Comparison of ENCODE assay signal across 8 cellular contexts in genomic region chr12:51678086-51678724, GRCh38.
A peak's percentile ranks its signal among the peaks of the same experiment; 100 is the strongest.
DNase-seq lines count a peak whose midpoint lies in the region; ATAC-seq, FAIRE-seq and TF ChIP-seq lines count a peak whose summit lies in the region.

No MANE protein-coding gene starts in this region.

- peak overlapping the region in 1 of 2 donors; percentile 12 for H3K4me3 Mint-ChIP-seq in CD14-positive monocyte
- no peak overlapping the region for H3K4me3 Mint-ChIP-seq in activated T-cell treated with anti-CD3 and anti-CD28 coated beads, Interleukin-2, amount 50 U/mL, for 72 hours

- DNase-seq in CD14-positive monocyte (ENCODE audit: low spot score) (no peak), GM19239 (ENCODE audit: insufficient read length, low spot score) (peak; percentile 30), NCI-H446 treated with DMSO at 0.1 percent for 48 hours (lab: John Stamatoyannopoulos, UW) (peak; percentile 31), right cardiac atrium (no peak), spleen (no peak)
- DNase-seq in activated T-cell treated with anti-CD3 and anti-CD28 coated beads, Interleukin-2, amount 50 U/mL, for 72 hours, result peak; percentile 11 to 28
- no peak for DNase-seq in effector memory CD4-positive, alpha-beta T cell

- TF ChIP-seq CTCF in CD14-positive monocyte (IDR thresholded peaks at IDR 0.05), result peak; percentile 71
- peak in 9 of 11 experiments; percentile 13 to 73 (median 56) for TF ChIP-seq CTCF in spleen (IDR thresholded peaks at IDR 0.05 in 8 of 11, conservative IDR thresholded peaks at IDR 0.05 in 3 of 11)

- no peak for TF ChIP-seq POLR2A in spleen (IDR thresholded peaks at IDR 0.05)

- H3K4me1 Mint-ChIP-seq in CD14-positive monocyte, result no peaks in the 10 kb centered on the region
- no peaks in the 10 kb centered on the region for H3K4me1 Mint-ChIP-seq in activated T-cell treated with anti-CD3 and anti-CD28 coated beads, Interleukin-2, amount 50 U/mL, for 72 hours (ENCODE audit: low read depth)

- no peaks in the 10 kb centered on the region for H3K9me3 Mint-ChIP-seq in CD14-positive monocyte
- H3K9me3 Mint-ChIP-seq in activated T-cell treated with anti-CD3 and anti-CD28 coated beads, Interleukin-2, amount 50 U/mL, for 72 hours, result no peaks in the 10 kb centered on the region

- no peaks in the 10 kb centered on the region for H3K36me3 ChIP-seq in spleen
- no peaks in the 10 kb centered on the region for H3K36me3 ChIP-seq in effector memory CD4-positive, alpha-beta T cell (ENCODE audit: control insufficient read depth, insufficient read depth, low read length)

- no peak overlapping the region for H3K4me3 ChIP-seq in right cardiac atrium (ENCODE audit: low read length)
- H3K4me3 ChIP-seq in spleen, result no peak overlapping the region
- H3K4me3 ChIP-seq in effector memory CD4-positive, alpha-beta T cell (ENCODE audit: insufficient read depth, low read depth, low read length, poor library complexity, severe bottlenecking), result no peak overlapping the region

- FAIRE-seq in GM19239 (lab: Jason Lieb, UNC), result no peak

- no peak overlapping the region for H3K27ac ChIP-seq in right cardiac atrium (ENCODE audit: low read length)
- H3K27ac ChIP-seq in spleen, result no peak overlapping the region
- H3K27ac ChIP-seq in effector memory CD4-positive, alpha-beta T cell (ENCODE audit: insufficient read depth, low read length, poor library complexity, severe bottlenecking), result no peak overlapping the region

- no peak overlapping the region for H3K27ac Mint-ChIP-seq in CD14-positive monocyte
- H3K27ac Mint-ChIP-seq in activated T-cell treated with anti-CD3 and anti-CD28 coated beads, Interleukin-2, amount 50 U/mL, for 72 hours, result no peak overlapping the region

- peaks cover 1 to 5% (median 2%) of the 10 kb centered on the region in 3 donors for H3K27me3 Mint-ChIP-seq in CD14-positive monocyte (ENCODE audit: low read depth in 3 of 3)
- H3K27me3 Mint-ChIP-seq in activated T-cell treated with anti-CD3 and anti-CD28 coated beads, Interleukin-2, amount 50 U/mL, for 72 hours (ENCODE audit: low read depth), result no peaks in the 10 kb centered on the region

- H3K9me3 ChIP-seq in right cardiac atrium (ENCODE audit: control insufficient read depth, low read length) (no peaks in the 10 kb centered on the region), spleen (no peaks in the 10 kb centered on the region)
- no peaks in the 10 kb centered on the region for H3K9me3 ChIP-seq in effector memory CD4-positive, alpha-beta T cell (ENCODE audit: control insufficient read depth, low read length)

- 55% methylated on average over 5 of the region's 5 CpGs for WGBS in right cardiac atrium
- 52 to 65% (median 59%) methylated on average over 5 of the region's 5 CpGs for WGBS in spleen, 5 donors

- intact Hi-C loops in CD14-positive monocyte (cut with micrococcal nuclease), result no loop called here
- intact Hi-C loops in right cardiac atrium (cut with DNase I), result no loop called here
- intact Hi-C loops in spleen (cut with DNase I; ENCODE audit: low total_unique reads), result no loop called here

- ATAC-seq in activated T-cell treated with anti-CD3 and anti-CD28 coated beads, Interleukin-2, amount 50 U/mL, for 72 hours (replicated peaks in 1 of 2), result peak in 1 of 2 donors; percentile 58
- ATAC-seq in right cardiac atrium (peak; percentile 71), GM19023 (IDR thresholded peaks at IDR 0.05; ENCODE audit: unreplicated experiment) (no peak)

- H3K36me3 Mint-ChIP-seq in CD14-positive monocyte, result no peaks in the 10 kb centered on the region
- no peaks in the 10 kb centered on the region for H3K36me3 Mint-ChIP-seq in activated T-cell treated with anti-CD3 and anti-CD28 coated beads, Interleukin-2, amount 50 U/mL, for 72 hours (ENCODE audit: insufficient read depth in 2 of 2)

- H3K27me3 ChIP-seq in right cardiac atrium (ENCODE audit: control insufficient read depth, insufficient read depth) (no peaks in the 10 kb centered on the region), spleen (replicated peaks in 1 of 7) (no peaks in the 10 kb centered on the region)
- H3K27me3 ChIP-seq in effector memory CD4-positive, alpha-beta T cell (replicated peaks; ENCODE audit: control insufficient read depth, insufficient read depth, low read length, poor library complexity, severe bottlenecking), result no peaks in the 10 kb centered on the region

- no peaks in the 10 kb centered on the region for H3K4me1 ChIP-seq in right cardiac atrium (ENCODE audit: control insufficient read depth, insufficient read depth, low read length)
- H3K4me1 ChIP-seq in spleen, result no peaks in the 10 kb centered on the region
- H3K4me1 ChIP-seq in effector memory CD4-positive, alpha-beta T cell (ENCODE audit: control insufficient read depth, insufficient read depth, low read length, poor library complexity, severe bottlenecking), result no peaks in the 10 kb centered on the region

Comparison
In these comparisons a context has a peak if more than half of its experiments do, and no peak if none do; other contexts are left out.
1. DNase-seq: peak in GM19239 (single experiment), NCI-H446 treated with DMSO at 0.1 percent for 48 hours (single experiment) and activated T-cell treated with anti-CD3 and anti-CD28 coated beads, Interleukin-2, amount 50 U/mL, for 72 hours (2 of 2); none in CD14-positive monocyte (single experiment), right cardiac atrium (0 of 3), spleen (single experiment) and effector memory CD4-positive, alpha-beta T cell (0 of 3).